ENCODE assay signal across 1 cellular context in the genomic region with DNA sequence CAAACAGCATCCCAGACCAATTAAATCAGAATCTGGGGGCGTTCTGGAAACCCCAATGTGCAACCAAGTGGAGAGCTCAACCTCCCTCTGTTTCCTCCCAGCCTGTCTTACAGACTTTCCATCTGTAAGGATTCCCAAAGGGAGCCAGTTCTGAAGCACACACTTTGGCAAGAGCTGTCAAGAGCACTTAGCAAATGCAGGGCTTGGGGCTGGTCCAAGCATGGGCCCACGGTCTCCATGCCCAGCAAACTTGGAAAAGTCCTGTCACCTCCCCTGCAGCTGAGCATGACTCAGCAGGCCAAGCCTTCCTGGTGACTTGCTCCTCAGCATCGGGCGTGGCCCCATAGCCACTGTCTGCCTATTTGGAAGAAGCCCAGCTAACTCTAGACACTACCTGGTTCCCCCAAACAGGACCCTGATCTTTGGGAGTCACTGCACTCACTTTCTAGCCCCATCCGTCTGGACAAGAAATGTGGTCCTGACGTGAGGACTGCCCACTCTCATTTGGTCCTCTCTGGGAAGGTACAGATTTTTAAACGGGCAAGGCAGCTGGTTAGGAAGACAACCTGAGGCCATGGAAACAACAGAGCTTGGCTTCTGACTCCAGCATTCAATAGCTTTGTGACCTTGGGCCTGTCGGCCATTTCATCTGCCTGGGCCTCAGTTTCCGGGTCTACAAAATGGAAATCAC.
TF ChIP-seq lines count a peak whose summit lies in the region.

No MANE protein-coding gene starts in this region.

TF ChIP-seq in endothelial cell of umbilical vein, 7 proteins besides CTCF, POLR2A, EP300 and RAD21 (continued from another document):
- TF ChIP-seq EZH2 (IDR thresholded peaks at IDR 0.05; ENCODE audit: borderline replicate concordance, low read depth, low read length, severe bottlenecking) (no peak), FOS (IDR thresholded peaks at IDR 0.05; ENCODE audit: borderline replicate concordance, insufficient read depth, low read length) (peak; percentile 81)
TF ChIP-seq in endothelial cell of umbilical vein: peak in this region for 2.
